In genomic region chr13:40064723-40065122, GRCh38 we compare ENCODE assay signal across 15 cellular contexts.
DNase-seq lines count a peak whose midpoint lies in the region; ATAC-seq and TF ChIP-seq lines count a peak whose summit lies in the region.
"Had no signal": no experiment of that assay in that cellular context is flagged by ENCODE, and none has a peak within 500 bp of the region (broad histone marks: within the 10 kb centered on the region; RNA-seq: fewer than 3 reads in every experiment).

No MANE protein-coding gene starts in this region.

- CTCF ChIA-PET in HEK293 (lab: Yijun Ruan, JAX) = interaction anchor here (0.6 kb wide), 1 partner anchor 16 kb away, joined by 7 read pairs; no protein-coding TSS in a partner anchor
- CTCF ChIA-PET in activated naive CD4-positive, alpha-beta T cell treated with anti-CD3 and anti-CD28 coated beads for 36 hours (lab: Charles Lee) = no interaction called here

- TF ChIP-seq CTCF in HEK293 (tag by site-specific recombination; IDR thresholded peaks at IDR 0.05) = no peak

- H3K27ac ChIP-seq in ACC112 (ENCODE audit: low read depth, low read length) (peak overlapping the region; percentile 96), HEK293 (ENCODE audit: extremely low read depth, low read depth, low read length) (no peak overlapping the region)
- H3K27ac ChIP-seq: C4-2B, PC-9 had no signal

- H2AFZ ChIP-seq in ACC112 (ENCODE audit: low read length, unreplicated experiment) = no peak overlapping the region
- H2AFZ ChIP-seq: PC-9 had no signal

- peak overlapping the region; percentile 59 for H3K9ac ChIP-seq in adipocyte (ENCODE audit: low read length)

- no peaks in the 10 kb centered on the region for H3K27me3 Mint-ChIP-seq in activated naive CD4-positive, alpha-beta T cell treated with anti-CD3 and anti-CD28 coated beads for 36 hours (ENCODE audit: low read depth)
- H3K27me3 Mint-ChIP-seq: activated B cell treated with CpG ODN at 0.5 μM for 24 hours had no signal

- H3K4me3 ChIP-seq in ACC112 (ENCODE audit: low read depth, low read length) (no peak overlapping the region), HEK293 (ENCODE audit: low read depth, low read length) (no peak overlapping the region), adipocyte (ENCODE audit: low read length) (no peak overlapping the region), HAP-1 (no peak overlapping the region)
- H3K4me3 ChIP-seq: PC-9 had no signal

- H3K9me3 ChIP-seq in HEK293 (ENCODE audit: control insufficient read depth, insufficient read depth, low read depth, low read length) = no peaks in the 10 kb centered on the region
- H3K9me3 ChIP-seq in adipocyte (ENCODE audit: control insufficient read depth, low read length) = no peaks in the 10 kb centered on the region
- H3K9me3 ChIP-seq in HAP-1 = no peaks in the 10 kb centered on the region

- DNase-seq in adipocyte (ENCODE audit: low read depth) = no peak
- peak; percentile 21 for DNase-seq in hepatic stellate cell (ENCODE audit: low spot score)
- DNase-seq in activated naive CD4-positive, alpha-beta T cell treated with anti-CD3 and anti-CD28 coated beads for 36 hours = no peak
- no peak for DNase-seq in HAP-1 (ENCODE audit: low spot score in 2 of 2)
- no peak for DNase-seq in activated CD4-positive, alpha-beta T cell treated with anti-CD3 and anti-CD28 coated beads, Interleukin-2, amount 50 U/mL, for 48 hours
- DNase-seq: activated B cell treated with CpG ODN at 0.5 μM for 24 hours, midbrain, NCI-H146, PC-9 had no signal

- H3K27me3 ChIP-seq in ACC112 (ENCODE audit: insufficient read depth, low read length) (no peaks in the 10 kb centered on the region), adipocyte (replicated peaks; ENCODE audit: control insufficient read depth, insufficient read depth, low read length) (no peaks in the 10 kb centered on the region), HAP-1 (ENCODE audit: low read depth) (no peaks in the 10 kb centered on the region)

- H3K9me3 Mint-ChIP-seq in activated naive CD4-positive, alpha-beta T cell treated with anti-CD3 and anti-CD28 coated beads for 36 hours = no peaks in the 10 kb centered on the region
- H3K9me3 Mint-ChIP-seq: activated B cell treated with CpG ODN at 0.5 μM for 24 hours; activated T-helper 1 cell treated with anti-CD3 and anti-CD28 coated beads, Interleukin-12 subunit alpha, Interleukin-12 subunit beta, Interleukin-2, Interleukin-4 antibody, amounts not matched to agents 30 ng/mL and 10 ng/mL and 1 ng/mL, durations not matched to agents 14 hours and 24 hours and 36 hours had no signal

- H3K4me3 Mint-ChIP-seq in activated naive CD4-positive, alpha-beta T cell treated with anti-CD3 and anti-CD28 coated beads for 36 hours = no peak overlapping the region
- H3K4me3 Mint-ChIP-seq: activated B cell treated with CpG ODN at 0.5 μM for 24 hours; activated T-helper 1 cell treated with anti-CD3 and anti-CD28 coated beads, Interleukin-12 subunit alpha, Interleukin-12 subunit beta, Interleukin-2, Interleukin-4 antibody, amounts not matched to agents 30 ng/mL and 10 ng/mL and 1 ng/mL, durations not matched to agents 14 hours and 24 hours and 36 hours had no signal

- H3K27ac Mint-ChIP-seq in activated naive CD4-positive, alpha-beta T cell treated with anti-CD3 and anti-CD28 coated beads for 36 hours = no peak overlapping the region
- H3K27ac Mint-ChIP-seq: activated B cell treated with CpG ODN at 0.5 μM for 24 hours; activated T-helper 1 cell treated with anti-CD3 and anti-CD28 coated beads, Interleukin-12 subunit alpha, Interleukin-12 subunit beta, Interleukin-2, Interleukin-4 antibody, amounts not matched to agents 30 ng/mL and 10 ng/mL and 1 ng/mL, durations not matched to agents 14 hours and 24 hours and 36 hours had no signal

- H3K4me1 ChIP-seq in ACC112 (ENCODE audit: control insufficient read depth, insufficient read depth, low read length, unreplicated experiment) (peaks cover 48% of the 10 kb centered on the region), HEK293 (ENCODE audit: control insufficient read depth, insufficient read depth, low read length) (peaks cover 12% of the 10 kb centered on the region), adipocyte (ENCODE audit: control insufficient read depth, insufficient read depth, low read length) (peaks cover 56% of the 10 kb centered on the region), HAP-1 (peaks cover 8% of the 10 kb centered on the region; the same call in 1 of the 2 replicates)

- POLR2A ChIA-PET in HEK293 (lab: Yijun Ruan, JAX) = no interaction called here

- no peaks in the 10 kb centered on the region for H3K79me2 ChIP-seq in ACC112 (ENCODE audit: control insufficient read depth, insufficient read depth, low read length, unreplicated experiment)

- no peaks in the 10 kb centered on the region for H3K36me3 Mint-ChIP-seq in activated naive CD4-positive, alpha-beta T cell treated with anti-CD3 and anti-CD28 coated beads for 36 hours (ENCODE audit: low read depth)

- H3K4me1 Mint-ChIP-seq in activated naive CD4-positive, alpha-beta T cell treated with anti-CD3 and anti-CD28 coated beads for 36 hours (ENCODE audit: low read depth) = peaks cover 36% of the 10 kb centered on the region

- no peak for ATAC-seq in HG02588 (IDR thresholded peaks at IDR 0.05; ENCODE audit: unreplicated experiment)
- ATAC-seq: sciatic nerve had no signal

- intact Hi-C loops in activated naive CD4-positive, alpha-beta T cell treated with anti-CD3 and anti-CD28 coated beads for 36 hours (cut with micrococcal nuclease) = loop anchor here (5.0 to 10.0 kb wide), 4 partner anchors 122 to 450 kb away; no protein-coding TSS in a partner anchor

- in situ Hi-C loops in HAP-1 (cut with MboI; ENCODE audit: low sequenced_read_pairs) = no loop called here

- no peaks in the 10 kb centered on the region for H3K36me3 ChIP-seq in ACC112 (ENCODE audit: insufficient read depth, low read length)
- H3K36me3 ChIP-seq in HEK293 (ENCODE audit: control insufficient read depth in 2 of 2, insufficient read depth in 1 of 2, low read length in 2 of 2) = no peaks in the 10 kb centered on the region
- no peaks in the 10 kb centered on the region for H3K36me3 ChIP-seq in adipocyte (ENCODE audit: control insufficient read depth, insufficient read depth, low read length, severe bottlenecking)
- H3K36me3 ChIP-seq in HAP-1 (replicated peaks) = no peaks in the 10 kb centered on the region

TF ChIP-seq in HEK293, 187 proteins besides CTCF, POLR2A, EP300 and RAD21 (continues in another document):
- TF ChIP-seq SP2 (tag by site-specific recombination; IDR thresholded peaks at IDR 0.05) = no peak
- no peak for TF ChIP-seq ZNF280C (tag by site-specific recombination; IDR thresholded peaks at IDR 0.05)
- TF ChIP-seq ZSCAN5A (tag by site-specific recombination; IDR thresholded peaks at IDR 0.05) = no peak
- no peak for TF ChIP-seq ZNF223 (tag by site-specific recombination; IDR thresholded peaks at IDR 0.05)
- no peak for TF ChIP-seq ZNF544 (tag by site-specific recombination; IDR thresholded peaks at IDR 0.05)
- TF ChIP-seq ZNF311 (tag by site-specific recombination; IDR thresholded peaks at IDR 0.05; ENCODE audit: borderline replicate concordance) = no peak
- no peak for TF ChIP-seq SALL2 (tag by site-specific recombination; IDR thresholded peaks at IDR 0.05; ENCODE audit: borderline replicate concordance)
- TF ChIP-seq ZNF768 (tag by site-specific recombination; IDR thresholded peaks at IDR 0.05) = no peak
- no peak for TF ChIP-seq ZNF707 (tag by site-specific recombination; IDR thresholded peaks at IDR 0.05)
- no peak for TF ChIP-seq ZNF184 (tag by site-specific recombination; IDR thresholded peaks at IDR 0.05)
- no peak for TF ChIP-seq HOXC10 (CRISPR knock-in tag; IDR thresholded peaks at IDR 0.05)
- TF ChIP-seq ZBTB44 (tag by site-specific recombination; IDR thresholded peaks at IDR 0.05) = no peak
